In genomic region chr5:172533399-172534228, GRCh38 we compare ENCODE assay signal across 9 cellular contexts.
DNase-seq lines count a peak whose midpoint lies in the region; ATAC-seq and TF ChIP-seq lines count a peak whose summit lies in the region.
"Had no signal": no experiment of that assay in that cellular context is flagged by ENCODE, and none has a peak within 500 bp of the region (broad histone marks: within the 10 kb centered on the region; RNA-seq: fewer than 3 reads in every experiment).

No MANE protein-coding gene starts in this region.

- WGBS in body of pancreas, 2 donors = 35 to 40% methylated on average over 12 of the region's 12 CpGs
- 50 to 75% methylated on average over 12 of the region's 12 CpGs for WGBS in lung, 2 donors

- H3K4me3 ChIP-seq in body of pancreas (no peak overlapping the region), lung (no peak overlapping the region), upper lobe of right lung (no peak overlapping the region)

- TF ChIP-seq CTCF in body of pancreas (IDR thresholded peaks at IDR 0.05) (no peak), lung (IDR thresholded peaks at IDR 0.05; ENCODE audit: control extremely low read depth, extremely low read depth) (no peak), upper lobe of right lung (IDR thresholded peaks at IDR 0.05) (no peak)

- H3K9me3 ChIP-seq in body of pancreas (no peaks in the 10 kb centered on the region), lung (ENCODE audit: control insufficient read depth in 2 of 2, insufficient read depth in 1 of 2, low read length in 1 of 2) (peaks cover 0 to 3% of the 10 kb centered on the region in 2 donors), upper lobe of right lung (no peaks in the 10 kb centered on the region)

- H3K36me3 ChIP-seq in body of pancreas (replicated peaks in 1 of 2; ENCODE audit: insufficient read depth in 1 of 2, low read depth in 2 of 2) (no peaks in the 10 kb centered on the region), lung (ENCODE audit: control insufficient read depth in 2 of 2, insufficient read depth in 2 of 2, low read length in 2 of 2) (no peaks in the 10 kb centered on the region), upper lobe of right lung (no peaks in the 10 kb centered on the region)

- ATAC-seq in body of pancreas (peak; percentile 24), lung (ENCODE audit: insufficient read depth, low FRiP score) (no peak), upper lobe of right lung (peak; percentile 13), GM21717 (IDR thresholded peaks at IDR 0.05; ENCODE audit: unreplicated experiment) (no peak)

- TF ChIP-seq POLR2A in body of pancreas (IDR thresholded peaks at IDR 0.05) = no peak

- H3K4me1 ChIP-seq in body of pancreas = peaks cover 10% of the 10 kb centered on the region
- peaks cover 4 to 10% of the 10 kb centered on the region in 2 donors for H3K4me1 ChIP-seq in lung (ENCODE audit: control insufficient read depth in 2 of 2, insufficient read depth in 2 of 2, low read length in 2 of 2)
- H3K4me1 ChIP-seq in upper lobe of right lung = peaks cover 17% of the 10 kb centered on the region

- H3K27ac ChIP-seq in body of pancreas = no peak overlapping the region
- peak overlapping the region; percentile 37 to 49 for H3K27ac ChIP-seq in lung (ENCODE audit: low read depth in 1 of 2, low read length in 1 of 2)
- peak overlapping the region; percentile 51 for H3K27ac ChIP-seq in upper lobe of right lung

- in situ Hi-C loops in G401 (cut with HindIII; ENCODE audit: low sequenced_read_pairs) = no loop called here

- peak; percentile 50 for DNase-seq in activated CD8-positive, alpha-beta memory T cell treated with anti-CD3 and anti-CD28 coated beads for 24 hours
- DNase-seq in activated CD8-positive, alpha-beta memory T cell treated with anti-CD3 and anti-CD28 coated beads, Interleukin-2, amount 50 U/mL, for 4 hours = no peak
- DNase-seq in body of pancreas (no peak), lung (ENCODE audit: low spot score) (peak; percentile 24), upper lobe of right lung (peak; percentile 46), NCI-H187 (lab: John Stamatoyannopoulos, UW) (no peak), G401 (ENCODE audit: low spot score) (no peak)
- DNase-seq: activated CD4-positive, alpha-beta T cell treated with anti-CD3 and anti-CD28 coated beads, Interleukin-2, amount 50 U/mL, for 4 hours had no signal

- intact Hi-C loops in body of pancreas (cut with DNase I) = no loop called here
- intact Hi-C loops in upper lobe of right lung (cut with DNase I) = no loop called here

- no peaks in the 10 kb centered on the region for H3K27me3 ChIP-seq in body of pancreas
- no peaks in the 10 kb centered on the region for H3K27me3 ChIP-seq in lung (ENCODE audit: control insufficient read depth, insufficient read depth)
- H3K27me3 ChIP-seq in upper lobe of right lung = no peaks in the 10 kb centered on the region

Comparison
In these comparisons a context has a peak if more than half of its experiments do, and no peak if none do; other contexts are left out.
1. DNase-seq: peak in activated CD8-positive, alpha-beta memory T cell treated with anti-CD3 and anti-CD28 coated beads for 24 hours (single experiment), lung (single experiment) and upper lobe of right lung (single experiment); none in activated CD8-positive, alpha-beta memory T cell treated with anti-CD3 and anti-CD28 coated beads, Interleukin-2, amount 50 U/mL, for 4 hours (single experiment), body of pancreas (0 of 4), NCI-H187 (0 of 2) and G401 (single experiment).
2. ATAC-seq: peak in body of pancreas (single experiment) and upper lobe of right lung (single experiment); none in lung (single experiment) and GM21717 (single experiment).
3. H3K27ac ChIP-seq: peak in lung (2 of 2) and upper lobe of right lung (single experiment); none in body of pancreas (0 of 4).